Comparison of ENCODE assay signal across 1 cellular context in genomic region chr11:1988667-1989317, GRCh38.
TF ChIP-seq lines count a peak whose summit lies in the region.

No MANE protein-coding gene starts in this region.

TF ChIP-seq in HepG2, 621 proteins besides CTCF, POLR2A, EP300 and RAD21 (continued from another document and continues in another):
- TF ChIP-seq ZNF770 (CRISPR knock-in tag; IDR thresholded peaks at IDR 0.05) (no peak), ZSCAN21 (CRISPR knock-in tag; IDR thresholded peaks at IDR 0.05; ENCODE audit: borderline replicate concordance) (no peak), ADNP (CRISPR knock-in tag; IDR thresholded peaks at IDR 0.05) (no peak), KLF13 (CRISPR knock-in tag; IDR thresholded peaks at IDR 0.05) (no peak), ZNF792 (CRISPR knock-in tag; IDR thresholded peaks at IDR 0.05) (no peak), EHMT2 (IDR thresholded peaks at IDR 0.05; ENCODE audit: borderline replicate concordance, low read depth, low read length) (no peak), ZNF646 (CRISPR knock-in tag; IDR thresholded peaks at IDR 0.05) (no peak), HNRNPLL (IDR thresholded peaks at IDR 0.05; ENCODE audit: low read depth, low read length, poor library complexity, severe bottlenecking) (no peak), FOXO4 (CRISPR knock-in tag; conservative IDR thresholded peaks at IDR 0.05) (no peak), SMAD3 (CRISPR knock-in tag; IDR thresholded peaks at IDR 0.05) (no peak), ZNF264 (CRISPR knock-in tag; IDR thresholded peaks at IDR 0.05) (no peak), CC2D1A (CRISPR knock-in tag; IDR thresholded peaks at IDR 0.05) (no peak), KLF12 (CRISPR knock-in tag; IDR thresholded peaks at IDR 0.05; ENCODE audit: borderline replicate concordance) (no peak), CREB3 (CRISPR knock-in tag; IDR thresholded peaks at IDR 0.05) (no peak), THAP7 (CRISPR knock-in tag; IDR thresholded peaks at IDR 0.05) (no peak), MBNL3 (CRISPR knock-in tag; conservative IDR thresholded peaks at IDR 0.05) (no peak), ZNF678 (CRISPR knock-in tag; IDR thresholded peaks at IDR 0.05) (no peak), AFF4 (CRISPR knock-in tag; IDR thresholded peaks at IDR 0.05) (peak; percentile 94), ZFX (CRISPR knock-in tag; IDR thresholded peaks at IDR 0.05; ENCODE audit: low read depth) (0 out of 2 replicates have a peak, but pooled peaks have one; percentile 31), MYC (CRISPR knock-in tag; IDR thresholded peaks at IDR 0.05; ENCODE audit: borderline replicate concordance) (no peak; the same call in 1 of the 2 replicates), ZNF138 (CRISPR knock-in tag; IDR thresholded peaks at IDR 0.05; ENCODE audit: low read depth) (no peak), MTF1 (CRISPR knock-in tag; IDR thresholded peaks at IDR 0.05) (no peak), ZBTB43 (CRISPR knock-in tag; conservative IDR thresholded peaks at IDR 0.05) (no peak), ZC3H13 (CRISPR knock-in tag; IDR thresholded peaks at IDR 0.05) (no peak), PRPF4 (IDR thresholded peaks at IDR 0.05; ENCODE audit: low read depth, low read length, poor library complexity, severe bottlenecking) (no peak), ZNF329 (CRISPR knock-in tag; IDR thresholded peaks at IDR 0.05; ENCODE audit: low read depth) (no peak), MTERF4 (CRISPR knock-in tag; IDR thresholded peaks at IDR 0.05) (no peak), MAFF (IDR thresholded peaks at IDR 0.05; ENCODE audit: low read depth, low read length) (no peak), NR2F6 (IDR thresholded peaks at IDR 0.05) (peak; percentile 61), NR2F6 (CRISPR knock-in tag; IDR thresholded peaks at IDR 0.05) (peak; percentile 88), MLLT10 (CRISPR knock-in tag; IDR thresholded peaks at IDR 0.05) (no peak), MIXL1 (CRISPR knock-in tag; IDR thresholded peaks at IDR 0.05) (no peak), ZNF317 (CRISPR knock-in tag; IDR thresholded peaks at IDR 0.05) (no peak), THRA (CRISPR knock-in tag; IDR thresholded peaks at IDR 0.05; ENCODE audit: borderline replicate concordance) (peak; percentile 20; the same call in 1 of the 2 replicates), TFDP1 (CRISPR knock-in tag; IDR thresholded peaks at IDR 0.05; ENCODE audit: borderline replicate concordance) (no peak; the same call in 1 of the 2 replicates), RBM22 (optimal IDR thresholded peaks at IDR 0.05; ENCODE audit: low read length) (no peak)
